ENCODE assay signal across 2 cellular contexts in the genomic region with DNA sequence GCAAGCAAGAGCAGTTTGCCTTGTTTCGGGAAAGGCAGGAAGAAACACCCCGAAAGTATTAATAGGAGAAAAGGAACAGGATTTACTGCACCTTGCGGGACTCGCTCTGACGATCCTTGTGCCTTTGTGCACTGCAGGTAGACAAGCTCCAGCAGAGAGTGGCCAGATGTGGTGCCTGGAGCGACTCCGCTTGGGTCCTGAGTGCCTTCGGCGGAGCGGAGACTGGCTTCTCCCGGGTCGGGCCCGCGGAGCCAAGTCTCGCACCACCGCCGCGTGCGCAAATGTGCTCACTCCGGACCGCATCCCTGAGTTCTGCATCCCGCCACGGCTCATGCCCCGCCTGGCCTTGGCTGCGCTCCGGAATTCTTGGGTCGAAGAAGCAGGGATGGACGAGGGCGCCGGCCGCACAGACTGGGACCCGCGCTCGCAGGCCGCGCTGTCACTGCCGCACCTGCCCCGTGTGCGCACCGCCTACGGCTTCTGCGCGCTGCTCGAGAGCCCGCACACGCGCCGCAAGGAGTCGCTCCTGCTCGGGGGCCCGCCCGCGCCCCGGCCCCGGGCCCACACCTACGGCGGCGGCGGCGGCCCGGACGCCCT.
TF ChIP-seq lines count a peak whose summit lies in the region.

No MANE protein-coding gene starts in this region.

TF ChIP-seq in SK-N-SH, 30 proteins besides CTCF, POLR2A, EP300 and RAD21:
- no peak for TF ChIP-seq TAF1 (IDR thresholded peaks at IDR 0.05; ENCODE audit: borderline replicate concordance, low read depth, low read length)
- TF ChIP-seq TEAD4 (IDR thresholded peaks at IDR 0.05; ENCODE audit: borderline replicate concordance, insufficient read depth) = no peak
- TF ChIP-seq GATA2 (CRISPR knock-in tag; IDR thresholded peaks at IDR 0.05) = no peak
- TF ChIP-seq, protein P1, sequence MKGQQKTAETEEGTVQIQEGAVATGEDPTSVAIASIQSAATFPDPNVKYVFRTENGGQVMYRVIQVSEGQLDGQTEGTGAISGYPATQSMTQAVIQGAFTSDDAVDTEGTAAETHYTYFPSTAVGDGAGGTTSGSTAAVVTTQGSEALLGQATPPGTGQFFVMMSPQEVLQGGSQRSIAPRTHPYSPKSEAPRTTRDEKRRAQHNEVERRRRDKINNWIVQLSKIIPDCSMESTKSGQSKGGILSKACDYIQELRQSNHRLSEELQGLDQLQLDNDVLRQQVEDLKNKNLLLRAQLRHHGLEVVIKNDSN (IDR thresholded peaks at IDR 0.05; ENCODE audit: borderline replicate concordance, low read depth) = no peak
- no peak for TF ChIP-seq TCF12 (IDR thresholded peaks at IDR 0.05)
- no peak for TF ChIP-seq FOSL2 (IDR thresholded peaks at IDR 0.05; ENCODE audit: borderline replicate concordance, low read depth)
- no peak for TF ChIP-seq RFX5 (IDR thresholded peaks at IDR 0.05; ENCODE audit: low read length)
- TF ChIP-seq, protein P2, sequence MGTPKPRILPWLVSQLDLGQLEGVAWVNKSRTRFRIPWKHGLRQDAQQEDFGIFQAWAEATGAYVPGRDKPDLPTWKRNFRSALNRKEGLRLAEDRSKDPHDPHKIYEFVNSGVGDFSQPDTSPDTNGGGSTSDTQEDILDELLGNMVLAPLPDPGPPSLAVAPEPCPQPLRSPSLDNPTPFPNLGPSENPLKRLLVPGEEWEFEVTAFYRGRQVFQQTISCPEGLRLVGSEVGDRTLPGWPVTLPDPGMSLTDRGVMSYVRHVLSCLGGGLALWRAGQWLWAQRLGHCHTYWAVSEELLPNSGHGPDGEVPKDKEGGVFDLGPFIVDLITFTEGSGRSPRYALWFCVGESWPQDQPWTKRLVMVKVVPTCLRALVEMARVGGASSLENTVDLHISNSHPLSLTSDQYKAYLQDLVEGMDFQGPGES (IDR thresholded peaks at IDR 0.05; ENCODE audit: low read depth, low read length) = no peak

TF ChIP-seq in HepG2, 621 proteins besides CTCF, POLR2A, EP300 and RAD21 (continues in another document):
- TF ChIP-seq, protein P3, sequence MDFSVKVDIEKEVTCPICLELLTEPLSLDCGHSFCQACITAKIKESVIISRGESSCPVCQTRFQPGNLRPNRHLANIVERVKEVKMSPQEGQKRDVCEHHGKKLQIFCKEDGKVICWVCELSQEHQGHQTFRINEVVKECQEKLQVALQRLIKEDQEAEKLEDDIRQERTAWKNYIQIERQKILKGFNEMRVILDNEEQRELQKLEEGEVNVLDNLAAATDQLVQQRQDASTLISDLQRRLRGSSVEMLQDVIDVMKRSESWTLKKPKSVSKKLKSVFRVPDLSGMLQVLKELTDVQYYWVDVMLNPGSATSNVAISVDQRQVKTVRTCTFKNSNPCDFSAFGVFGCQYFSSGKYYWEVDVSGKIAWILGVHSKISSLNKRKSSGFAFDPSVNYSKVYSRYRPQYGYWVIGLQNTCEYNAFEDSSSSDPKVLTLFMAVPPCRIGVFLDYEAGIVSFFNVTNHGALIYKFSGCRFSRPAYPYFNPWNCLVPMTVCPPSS (IDR thresholded peaks at IDR 0.05) = no peak
- TF ChIP-seq SRY (CRISPR knock-in tag; IDR thresholded peaks at IDR 0.05) (0 out of 2 replicates have a peak, but pooled peaks have one; percentile 27), ZNF556 (CRISPR knock-in tag; IDR thresholded peaks at IDR 0.05; ENCODE audit: borderline replicate concordance) (no peak), SALL2 (CRISPR knock-in tag; IDR thresholded peaks at IDR 0.05) (no peak), SCMH1 (CRISPR knock-in tag; IDR thresholded peaks at IDR 0.05; ENCODE audit: borderline replicate concordance) (no peak), ZNF350 (CRISPR knock-in tag; IDR thresholded peaks at IDR 0.05; ENCODE audit: borderline replicate concordance, low read depth) (no peak), SMAD3 (CRISPR knock-in tag; IDR thresholded peaks at IDR 0.05) (no peak), GABPB1 (CRISPR knock-in tag; IDR thresholded peaks at IDR 0.05) (peak; percentile 50; the same call in 1 of the 2 replicates), KDM2A (CRISPR knock-in tag; IDR thresholded peaks at IDR 0.05; ENCODE audit: borderline replicate concordance, low read depth) (peak; percentile 9; the same call in 1 of the 2 replicates), ZNF670 (CRISPR knock-in tag; IDR thresholded peaks at IDR 0.05; ENCODE audit: borderline replicate concordance) (no peak), NFKBIZ (CRISPR knock-in tag; IDR thresholded peaks at IDR 0.05) (no peak), MAF1 (CRISPR knock-in tag; IDR thresholded peaks at IDR 0.05; ENCODE audit: borderline replicate concordance) (no peak), SOX5 (CRISPR knock-in tag; IDR thresholded peaks at IDR 0.05; ENCODE audit: borderline replicate concordance) (no peak), ZNF569 (CRISPR knock-in tag; IDR thresholded peaks at IDR 0.05; ENCODE audit: borderline replicate concordance) (no peak), POLR2AphosphoS2 (IDR thresholded peaks at IDR 0.05; ENCODE audit: low read depth, low read length) (no peak), NCOA2 (CRISPR knock-in tag; IDR thresholded peaks at IDR 0.05) (no peak), ZNF124 (CRISPR knock-in tag; IDR thresholded peaks at IDR 0.05) (no peak), ZNF143 (CRISPR knock-in tag; IDR thresholded peaks at IDR 0.05) (no peak), ZFY (CRISPR knock-in tag; IDR thresholded peaks at IDR 0.05) (peak; percentile 22; the same call in 1 of the 2 replicates), ZNF672 (CRISPR knock-in tag; IDR thresholded peaks at IDR 0.05) (no peak), ZNF180 (CRISPR knock-in tag; IDR thresholded peaks at IDR 0.05; ENCODE audit: borderline replicate concordance, low read depth) (no peak), FOXC1 (CRISPR knock-in tag; IDR thresholded peaks at IDR 0.05; ENCODE audit: borderline replicate concordance) (no peak), CEBPG (CRISPR knock-in tag; IDR thresholded peaks at IDR 0.05) (no peak), GATA4 (IDR thresholded peaks at IDR 0.05; ENCODE audit: borderline replicate concordance, low read depth) (no peak), JARID2 (CRISPR knock-in tag; IDR thresholded peaks at IDR 0.05; ENCODE audit: insufficient replicate concordance) (no peak), ZMYM2 (CRISPR knock-in tag; IDR thresholded peaks at IDR 0.05) (0 out of 2 replicates have a peak, but pooled peaks have one; percentile 5), KLF16 (CRISPR knock-in tag; IDR thresholded peaks at IDR 0.05) (no peak), ZNF441 (CRISPR knock-in tag; IDR thresholded peaks at IDR 0.05; ENCODE audit: borderline replicate concordance) (no peak)
- TF ChIP-seq, protein P4, sequence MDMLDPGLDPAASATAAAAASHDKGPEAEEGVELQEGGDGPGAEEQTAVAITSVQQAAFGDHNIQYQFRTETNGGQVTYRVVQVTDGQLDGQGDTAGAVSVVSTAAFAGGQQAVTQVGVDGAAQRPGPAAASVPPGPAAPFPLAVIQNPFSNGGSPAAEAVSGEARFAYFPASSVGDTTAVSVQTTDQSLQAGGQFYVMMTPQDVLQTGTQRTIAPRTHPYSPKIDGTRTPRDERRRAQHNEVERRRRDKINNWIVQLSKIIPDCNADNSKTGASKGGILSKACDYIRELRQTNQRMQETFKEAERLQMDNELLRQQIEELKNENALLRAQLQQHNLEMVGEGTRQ (IDR thresholded peaks at IDR 0.05; ENCODE audit: low read depth, low read length) = no peak
- TF ChIP-seq, protein P4 (CRISPR knock-in tag; IDR thresholded peaks at IDR 0.05; ENCODE audit: borderline replicate concordance) = no peak
- TF ChIP-seq, protein P5, sequence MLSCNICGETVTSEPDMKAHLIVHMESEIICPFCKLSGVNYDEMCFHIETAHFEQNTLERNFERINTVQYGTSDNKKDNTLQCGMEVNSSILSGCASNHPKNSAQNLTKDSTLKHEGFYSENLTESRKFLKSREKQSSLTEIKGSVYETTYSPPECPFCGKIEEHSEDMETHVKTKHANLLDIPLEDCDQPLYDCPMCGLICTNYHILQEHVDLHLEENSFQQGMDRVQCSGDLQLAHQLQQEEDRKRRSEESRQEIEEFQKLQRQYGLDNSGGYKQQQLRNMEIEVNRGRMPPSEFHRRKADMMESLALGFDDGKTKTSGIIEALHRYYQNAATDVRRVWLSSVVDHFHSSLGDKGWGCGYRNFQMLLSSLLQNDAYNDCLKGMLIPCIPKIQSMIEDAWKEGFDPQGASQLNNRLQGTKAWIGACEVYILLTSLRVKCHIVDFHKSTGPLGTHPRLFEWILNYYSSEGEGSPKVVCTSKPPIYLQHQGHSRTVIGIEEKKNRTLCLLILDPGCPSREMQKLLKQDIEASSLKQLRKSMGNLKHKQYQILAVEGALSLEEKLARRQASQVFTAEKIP (CRISPR knock-in tag; IDR thresholded peaks at IDR 0.05; ENCODE audit: borderline replicate concordance) = no peak
- TF ChIP-seq, protein P6, sequence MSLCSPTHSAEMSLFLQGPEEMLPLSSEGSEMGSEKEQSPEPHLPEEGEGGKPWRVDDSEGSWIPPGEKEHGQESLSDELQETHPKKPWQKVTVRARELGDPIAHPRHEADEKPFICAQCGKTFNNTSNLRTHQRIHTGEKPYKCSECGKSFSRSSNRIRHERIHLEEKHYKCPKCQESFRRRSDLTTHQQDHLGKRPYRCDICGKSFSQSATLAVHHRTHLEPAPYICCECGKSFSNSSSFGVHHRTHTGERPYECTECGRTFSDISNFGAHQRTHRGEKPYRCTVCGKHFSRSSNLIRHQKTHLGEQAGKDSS (CRISPR knock-in tag; IDR thresholded peaks at IDR 0.05; ENCODE audit: borderline replicate concordance, low read depth) = no peak
- TF ChIP-seq, protein P7, sequence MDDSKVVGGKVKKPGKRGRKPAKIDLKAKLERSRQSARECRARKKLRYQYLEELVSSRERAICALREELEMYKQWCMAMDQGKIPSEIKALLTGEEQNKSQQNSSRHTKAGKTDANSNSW (CRISPR knock-in tag; IDR thresholded peaks at IDR 0.05; ENCODE audit: borderline replicate concordance) = no peak
- TF ChIP-seq, protein P8, sequence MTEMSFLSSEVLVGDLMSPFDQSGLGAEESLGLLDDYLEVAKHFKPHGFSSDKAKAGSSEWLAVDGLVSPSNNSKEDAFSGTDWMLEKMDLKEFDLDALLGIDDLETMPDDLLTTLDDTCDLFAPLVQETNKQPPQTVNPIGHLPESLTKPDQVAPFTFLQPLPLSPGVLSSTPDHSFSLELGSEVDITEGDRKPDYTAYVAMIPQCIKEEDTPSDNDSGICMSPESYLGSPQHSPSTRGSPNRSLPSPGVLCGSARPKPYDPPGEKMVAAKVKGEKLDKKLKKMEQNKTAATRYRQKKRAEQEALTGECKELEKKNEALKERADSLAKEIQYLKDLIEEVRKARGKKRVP (CRISPR knock-in tag; IDR thresholded peaks at IDR 0.05) = no peak
- TF ChIP-seq, protein P9, sequence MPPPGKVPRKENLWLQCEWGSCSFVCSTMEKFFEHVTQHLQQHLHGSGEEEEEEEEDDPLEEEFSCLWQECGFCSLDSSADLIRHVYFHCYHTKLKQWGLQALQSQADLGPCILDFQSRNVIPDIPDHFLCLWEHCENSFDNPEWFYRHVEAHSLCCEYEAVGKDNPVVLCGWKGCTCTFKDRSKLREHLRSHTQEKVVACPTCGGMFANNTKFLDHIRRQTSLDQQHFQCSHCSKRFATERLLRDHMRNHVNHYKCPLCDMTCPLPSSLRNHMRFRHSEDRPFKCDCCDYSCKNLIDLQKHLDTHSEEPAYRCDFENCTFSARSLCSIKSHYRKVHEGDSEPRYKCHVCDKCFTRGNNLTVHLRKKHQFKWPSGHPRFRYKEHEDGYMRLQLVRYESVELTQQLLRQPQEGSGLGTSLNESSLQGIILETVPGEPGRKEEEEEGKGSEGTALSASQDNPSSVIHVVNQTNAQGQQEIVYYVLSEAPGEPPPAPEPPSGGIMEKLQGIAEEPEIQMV (CRISPR knock-in tag; IDR thresholded peaks at IDR 0.05; ENCODE audit: low read depth) = no peak; the same call in 1 of the 2 replicates
- TF ChIP-seq, protein P10, sequence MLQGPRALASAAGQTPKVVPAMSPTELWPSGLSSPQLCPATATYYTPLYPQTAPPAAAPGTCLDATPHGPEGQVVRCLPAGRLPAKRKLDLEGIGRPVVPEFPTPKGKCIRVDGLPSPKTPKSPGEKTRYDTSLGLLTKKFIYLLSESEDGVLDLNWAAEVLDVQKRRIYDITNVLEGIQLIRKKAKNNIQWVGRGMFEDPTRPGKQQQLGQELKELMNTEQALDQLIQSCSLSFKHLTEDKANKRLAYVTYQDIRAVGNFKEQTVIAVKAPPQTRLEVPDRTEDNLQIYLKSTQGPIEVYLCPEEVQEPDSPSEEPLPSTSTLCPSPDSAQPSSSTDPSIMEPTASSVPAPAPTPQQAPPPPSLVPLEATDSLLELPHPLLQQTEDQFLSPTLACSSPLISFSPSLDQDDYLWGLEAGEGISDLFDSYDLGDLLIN (CRISPR knock-in tag; IDR thresholded peaks at IDR 0.05; ENCODE audit: borderline replicate concordance) = peak; percentile 60; the same call in 1 of the 2 replicates
- TF ChIP-seq, protein P11, sequence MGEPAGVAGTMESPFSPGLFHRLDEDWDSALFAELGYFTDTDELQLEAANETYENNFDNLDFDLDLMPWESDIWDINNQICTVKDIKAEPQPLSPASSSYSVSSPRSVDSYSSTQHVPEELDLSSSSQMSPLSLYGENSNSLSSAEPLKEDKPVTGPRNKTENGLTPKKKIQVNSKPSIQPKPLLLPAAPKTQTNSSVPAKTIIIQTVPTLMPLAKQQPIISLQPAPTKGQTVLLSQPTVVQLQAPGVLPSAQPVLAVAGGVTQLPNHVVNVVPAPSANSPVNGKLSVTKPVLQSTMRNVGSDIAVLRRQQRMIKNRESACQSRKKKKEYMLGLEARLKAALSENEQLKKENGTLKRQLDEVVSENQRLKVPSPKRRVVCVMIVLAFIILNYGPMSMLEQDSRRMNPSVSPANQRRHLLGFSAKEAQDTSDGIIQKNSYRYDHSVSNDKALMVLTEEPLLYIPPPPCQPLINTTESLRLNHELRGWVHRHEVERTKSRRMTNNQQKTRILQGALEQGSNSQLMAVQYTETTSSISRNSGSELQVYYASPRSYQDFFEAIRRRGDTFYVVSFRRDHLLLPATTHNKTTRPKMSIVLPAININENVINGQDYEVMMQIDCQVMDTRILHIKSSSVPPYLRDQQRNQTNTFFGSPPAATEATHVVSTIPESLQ (CRISPR knock-in tag; conservative IDR thresholded peaks at IDR 0.05) = no peak
- TF ChIP-seq, protein P12, sequence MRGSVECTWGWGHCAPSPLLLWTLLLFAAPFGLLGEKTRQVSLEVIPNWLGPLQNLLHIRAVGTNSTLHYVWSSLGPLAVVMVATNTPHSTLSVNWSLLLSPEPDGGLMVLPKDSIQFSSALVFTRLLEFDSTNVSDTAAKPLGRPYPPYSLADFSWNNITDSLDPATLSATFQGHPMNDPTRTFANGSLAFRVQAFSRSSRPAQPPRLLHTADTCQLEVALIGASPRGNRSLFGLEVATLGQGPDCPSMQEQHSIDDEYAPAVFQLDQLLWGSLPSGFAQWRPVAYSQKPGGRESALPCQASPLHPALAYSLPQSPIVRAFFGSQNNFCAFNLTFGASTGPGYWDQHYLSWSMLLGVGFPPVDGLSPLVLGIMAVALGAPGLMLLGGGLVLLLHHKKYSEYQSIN (CRISPR knock-in tag; IDR thresholded peaks at IDR 0.05; ENCODE audit: borderline replicate concordance) = no peak
- TF ChIP-seq, protein P13, sequence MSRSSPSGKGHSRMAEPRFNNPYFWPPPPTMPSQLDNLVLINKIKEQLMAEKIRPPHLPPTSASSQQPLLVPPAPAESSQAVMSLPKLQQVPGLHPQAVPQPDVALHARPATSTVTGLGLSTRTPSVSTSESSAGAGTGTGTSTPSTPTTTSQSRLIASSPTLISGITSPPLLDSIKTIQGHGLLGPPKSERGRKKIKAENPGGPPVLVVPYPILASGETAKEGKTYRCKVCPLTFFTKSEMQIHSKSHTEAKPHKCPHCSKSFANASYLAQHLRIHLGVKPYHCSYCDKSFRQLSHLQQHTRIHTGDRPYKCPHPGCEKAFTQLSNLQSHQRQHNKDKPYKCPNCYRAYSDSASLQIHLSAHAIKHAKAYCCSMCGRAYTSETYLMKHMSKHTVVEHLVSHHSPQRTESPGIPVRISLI (CRISPR knock-in tag; IDR thresholded peaks at IDR 0.05; ENCODE audit: borderline replicate concordance) = no peak
